ENCODE assay signal across 1 cellular context in the genomic region with DNA sequence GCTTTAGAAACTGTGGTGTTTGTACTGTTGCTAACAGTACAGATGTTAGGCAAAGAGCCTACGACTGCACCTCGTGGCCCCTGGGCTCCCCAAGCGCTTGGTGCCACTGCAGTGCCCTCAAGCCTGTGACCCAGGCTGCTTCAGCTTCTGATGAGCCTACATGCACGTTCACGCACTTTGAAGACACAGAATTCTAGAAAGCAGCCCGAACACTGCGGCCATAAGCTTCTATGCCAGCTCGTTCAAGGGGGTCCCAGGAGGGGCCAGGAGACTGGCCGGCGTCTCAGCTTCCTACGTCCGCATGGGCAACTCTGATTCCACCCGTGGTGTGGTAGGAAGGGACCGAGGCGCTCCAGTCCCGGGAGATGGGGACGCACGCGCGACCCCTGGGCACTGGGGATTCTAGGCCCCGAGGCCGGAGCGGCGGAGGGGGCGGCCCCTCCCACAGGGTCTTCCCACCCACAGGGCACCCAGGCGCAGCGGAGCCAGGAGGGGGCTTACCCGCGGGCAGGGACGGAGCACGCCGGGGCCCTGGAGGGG.
TF ChIP-seq lines count a peak whose summit lies in the region.

No MANE protein-coding gene starts in this region.

TF ChIP-seq in IMR-90, 13 proteins besides CTCF, POLR2A, EP300 and RAD21 (continued from another document):
- TF ChIP-seq SMC3 (IDR thresholded peaks at IDR 0.05; ENCODE audit: low read depth, low read length) (no peak), CHD1 (IDR thresholded peaks at IDR 0.05; ENCODE audit: low read depth, low read length) (no peak), BHLHE40 (IDR thresholded peaks at IDR 0.05; ENCODE audit: low read depth, low read length) (no peak)
- TF ChIP-seq, protein P1, sequence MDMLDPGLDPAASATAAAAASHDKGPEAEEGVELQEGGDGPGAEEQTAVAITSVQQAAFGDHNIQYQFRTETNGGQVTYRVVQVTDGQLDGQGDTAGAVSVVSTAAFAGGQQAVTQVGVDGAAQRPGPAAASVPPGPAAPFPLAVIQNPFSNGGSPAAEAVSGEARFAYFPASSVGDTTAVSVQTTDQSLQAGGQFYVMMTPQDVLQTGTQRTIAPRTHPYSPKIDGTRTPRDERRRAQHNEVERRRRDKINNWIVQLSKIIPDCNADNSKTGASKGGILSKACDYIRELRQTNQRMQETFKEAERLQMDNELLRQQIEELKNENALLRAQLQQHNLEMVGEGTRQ (IDR thresholded peaks at IDR 0.05; ENCODE audit: low read depth, low read length), result no peak
